8 cellular contexts compared by ENCODE assay signal in the genomic region with DNA sequence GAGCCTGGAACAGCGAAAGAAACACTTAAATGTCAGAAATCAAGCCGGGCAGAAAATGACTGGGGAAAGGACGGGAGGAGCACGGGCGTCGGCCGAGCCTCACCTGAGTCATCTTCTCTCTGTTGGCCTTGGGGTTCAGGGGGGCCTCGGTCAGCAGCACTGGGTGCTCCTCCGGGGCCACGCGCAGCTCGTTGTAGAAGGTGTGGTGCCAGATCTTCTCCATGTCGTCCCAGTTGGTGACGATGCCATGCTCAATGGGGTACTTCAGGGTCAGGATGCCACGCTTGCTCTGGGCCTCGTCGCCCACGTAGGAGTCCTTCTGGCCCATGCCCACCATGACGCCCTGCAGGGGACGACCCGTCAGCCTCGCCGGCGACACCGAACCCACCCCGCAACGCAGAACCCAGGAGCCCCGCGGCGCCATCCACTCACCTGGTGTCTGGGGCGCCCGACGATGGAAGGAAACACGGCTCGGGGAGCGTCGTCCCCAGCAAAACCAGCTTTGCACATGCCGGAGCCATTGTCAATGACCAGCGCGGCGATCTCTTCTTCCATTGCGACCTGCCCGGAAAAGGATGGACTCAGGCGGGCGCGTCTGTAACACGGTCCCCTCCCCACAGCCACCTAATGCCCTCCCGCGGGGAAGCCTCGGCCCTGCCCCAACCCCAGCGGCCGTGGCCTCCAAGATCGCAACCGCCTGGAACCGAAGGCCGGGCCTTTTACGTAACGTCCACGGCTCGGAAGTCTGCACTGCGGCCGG. TPM values are rescaled to one million over a fixed set of nuclear protein-coding genes. Genes with fewer than 3 reads are reported as not detected.
A peak's percentile ranks its signal among the peaks of the same experiment; 100 is the strongest.
DNase-seq lines count a peak whose midpoint lies in the region; ATAC-seq and TF ChIP-seq lines count a peak whose summit lies in the region.

No MANE protein-coding gene starts in this region.

- peak overlapping the region; percentile 89 for H3K27ac Mint-ChIP-seq in activated naive CD4-positive, alpha-beta T cell treated with anti-CD3 and anti-CD28 coated beads, Interleukin-2, amount 10 ng/mL, durations not matched to agents 7 days and 5 days

- CTCF ChIA-PET in activated naive CD4-positive, alpha-beta T cell treated with anti-CD3 and anti-CD28 coated beads, Interleukin-2, amount 10 ng/mL, durations not matched to agents 7 days and 5 days (lab: Charles Lee): no interaction called here

- H3K9me3 ChIP-seq in skeletal muscle tissue (ENCODE audit: control insufficient read depth in 3 of 3, low read length in 3 of 3): peaks cover 0 to 2% (median 0%) of the 10 kb centered on the region in 3 donors

- H3K27me3 ChIP-seq in skeletal muscle tissue (ENCODE audit: control insufficient read depth in 3 of 3, insufficient read depth in 3 of 3, low read length in 3 of 3): no peaks in the 10 kb centered on the region

- no peak for DNase-seq in GM12864 (ENCODE audit: low read depth)
- no peak for DNase-seq in Jurkat, Clone E6-1 (ENCODE audit: low read depth, low spot score)
- peak; percentile 56 for DNase-seq in activated naive CD4-positive, alpha-beta T cell treated with anti-CD3 and anti-CD28 coated beads, Interleukin-2, amount 10 ng/mL, durations not matched to agents 7 days and 5 days
- DNase-seq in left ventricle myocardium superior: peak; percentile 59
- no peak for DNase-seq in cortex of kidney (lab: John Stamatoyannopoulos, UW)

- H3K4me3 Mint-ChIP-seq in activated naive CD4-positive, alpha-beta T cell treated with anti-CD3 and anti-CD28 coated beads, Interleukin-2, amount 10 ng/mL, durations not matched to agents 7 days and 5 days: peak overlapping the region; percentile 97

- TF ChIP-seq CTCF in GM12864 (IDR thresholded peaks at IDR 0.05; ENCODE audit: low read depth, low read length, missing control alignments): no peak

- peaks cover 35 to 57% (median 38%) of the 10 kb centered on the region in 3 donors for H3K4me1 ChIP-seq in skeletal muscle tissue (ENCODE audit: control insufficient read depth in 3 of 3, insufficient read depth in 3 of 3, low read length in 3 of 3)

- peaks cover 33 to 38% (median 35%) of the 10 kb centered on the region in 3 donors for H3K36me3 ChIP-seq in skeletal muscle tissue (ENCODE audit: control insufficient read depth in 3 of 3, insufficient read depth in 3 of 3, low read length in 3 of 3)

- peak overlapping the region; percentile 84 for H3K4me3 ChIP-seq in GM12864 (ENCODE audit: low read depth, low read length)
- peak overlapping the region; percentile 89 for H3K4me3 ChIP-seq in Jurkat, Clone E6-1 (ENCODE audit: low read length)
- H3K4me3 ChIP-seq in skeletal muscle tissue (ENCODE audit: low read length in 3 of 3): peak overlapping the region; percentile 92 to 97 (median 94)

- H3K27ac ChIP-seq in skeletal muscle tissue (ENCODE audit: low read depth, low read length): peak overlapping the region; percentile 90

- peak; percentile 0 for ATAC-seq in left ventricle myocardium superior
- no peak for ATAC-seq in GM19455 (IDR thresholded peaks at IDR 0.05; ENCODE audit: unreplicated experiment)
- no peak for ATAC-seq in GM21619 (IDR thresholded peaks at IDR 0.05; ENCODE audit: unreplicated experiment)

- intact Hi-C loops in left ventricle myocardium superior (cut with micrococcal nuclease): no loop called here

- no peaks in the 10 kb centered on the region for H3K9me3 Mint-ChIP-seq in activated naive CD4-positive, alpha-beta T cell treated with anti-CD3 and anti-CD28 coated beads, Interleukin-2, amount 10 ng/mL, durations not matched to agents 7 days and 5 days

- H3K36me3 Mint-ChIP-seq in activated naive CD4-positive, alpha-beta T cell treated with anti-CD3 and anti-CD28 coated beads, Interleukin-2, amount 10 ng/mL, durations not matched to agents 7 days and 5 days: peaks cover 46% of the 10 kb centered on the region

- H3K4me1 Mint-ChIP-seq in activated naive CD4-positive, alpha-beta T cell treated with anti-CD3 and anti-CD28 coated beads, Interleukin-2, amount 10 ng/mL, durations not matched to agents 7 days and 5 days: peaks cover 40% of the 10 kb centered on the region

- peak overlapping the region; percentile 89 to 93 (median 93) for H3K9ac ChIP-seq in skeletal muscle tissue (ENCODE audit: low read depth in 1 of 3, low read length in 3 of 3)

- H3K27me3 Mint-ChIP-seq in activated naive CD4-positive, alpha-beta T cell treated with anti-CD3 and anti-CD28 coated beads, Interleukin-2, amount 10 ng/mL, durations not matched to agents 7 days and 5 days: peaks cover 3% of the 10 kb centered on the region

RNA-seq across cellular contexts. Expression of a gene that starts 0.6 kb away (rescaled TPM):
- 2,303 TPM for polyA plus RNA-seq in Jurkat, Clone E6-1 (2012; ENCODE audit: insufficient read depth, insufficient read length)
- total RNA-seq in left ventricle myocardium superior (357 TPM), skeletal muscle tissue (1,613 TPM)

RNA-seq across cellular contexts. Expression of a gene that starts 16.2 kb away (rescaled TPM):
- not detected for polyA plus RNA-seq in Jurkat, Clone E6-1 (2012; ENCODE audit: insufficient read depth, insufficient read length)
- total RNA-seq in left ventricle myocardium superior (0.50 TPM), skeletal muscle tissue (1.0 TPM)

RNA-seq across cellular contexts. Expression of a gene that starts 40.2 kb away (rescaled TPM):
- 26.1 TPM for polyA plus RNA-seq in Jurkat, Clone E6-1 (2012; ENCODE audit: insufficient read depth, insufficient read length)
- total RNA-seq in left ventricle myocardium superior (15.4 TPM), skeletal muscle tissue (7.8 TPM)

Comparison
In these comparisons a context has a peak if more than half of its experiments do, and no peak if none do; other contexts are left out.
1. DNase-seq: peak in activated naive CD4-positive, alpha-beta T cell treated with anti-CD3 and anti-CD28 coated beads, Interleukin-2, amount 10 ng/mL, durations not matched to agents 7 days and 5 days (single experiment) and left ventricle myocardium superior (single experiment); none in GM12864 (single experiment), Jurkat, Clone E6-1 (single experiment) and cortex of kidney (single experiment).
2. Peak in every context shown above with its lines, with median percentiles within 50 percentile points of each other: H3K4me3 ChIP-seq.